ENCODE assay signal across 8 cellular contexts in the genomic region with DNA sequence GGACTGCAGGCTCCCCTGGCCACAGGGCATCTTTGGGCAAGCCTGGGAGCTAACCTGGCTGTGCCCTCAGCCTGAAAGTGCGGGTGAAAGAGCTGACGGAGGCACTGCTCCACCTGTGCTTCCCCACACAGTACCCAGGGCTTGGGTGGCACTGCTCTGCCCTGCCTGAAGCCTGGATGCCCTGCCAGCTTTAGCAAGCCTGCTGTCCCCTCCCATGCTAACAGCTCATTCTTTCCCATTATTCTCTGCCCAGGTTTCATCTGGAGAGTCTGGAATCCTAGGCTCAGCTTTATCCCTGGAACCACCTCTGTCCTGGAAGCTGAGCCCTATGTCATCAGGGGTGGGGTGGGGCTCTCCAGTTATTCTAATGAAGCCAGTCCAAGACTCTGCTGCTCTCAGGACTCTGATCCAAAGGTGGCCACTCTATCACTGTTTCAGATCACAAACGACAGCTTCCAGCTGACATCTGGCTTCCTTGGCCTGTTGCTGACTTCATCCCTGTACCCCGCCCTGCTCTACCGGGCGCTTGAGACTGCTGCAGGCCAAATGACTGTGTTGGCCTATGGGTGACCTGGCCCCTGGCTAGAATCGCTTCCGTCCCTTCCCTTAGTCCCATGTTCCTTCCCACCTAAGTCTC. TPM values are rescaled to one million over a fixed set of nuclear protein-coding genes. Genes with fewer than 3 reads are reported as not detected.
DNase-seq lines count a peak whose midpoint lies in the region; ATAC-seq and TF ChIP-seq lines count a peak whose summit lies in the region.

No MANE protein-coding gene starts in this region.

- peak; percentile 65 for DNase-seq in CD14-positive monocyte (ENCODE audit: low spot score)
- peak; percentile 45 for DNase-seq in RWPE1 (ENCODE audit: low spot score)
- peak; percentile 87 for DNase-seq in fibroblast of mammary gland (ENCODE audit: low read depth)
- peak in 1 of 5 donors; percentile 52 for DNase-seq in ovary
- no peak for DNase-seq in NCI-H510A (lab: John Stamatoyannopoulos, UW)
- no peak for DNase-seq in cortex of kidney (lab: John Stamatoyannopoulos, UW)

- no peak for TF ChIP-seq EP300 in ovary (IDR thresholded peaks at IDR 0.05)

- intact Hi-C loops in CD14-positive monocyte (cut with micrococcal nuclease) (loop anchor here in 1 of 2 donors (5.0 kb wide), 1 partner anchor 38 kb away; no protein-coding TSS in a partner anchor), ovary (cut with DNase I) (no loop called here)

- peak overlapping the region; percentile 51 to 90 (median 89) for H3K27ac Mint-ChIP-seq in CD14-positive monocyte

- POLR2A ChIA-PET in RWPE1 (lab: Yijun Ruan, JAX; ENCODE audit: low non-redundant PET) = no interaction called here

- peaks cover 59 to 65% of the 10 kb centered on the region in 2 donors for H3K36me3 Mint-ChIP-seq in CD14-positive monocyte

- H3K36me3 ChIP-seq in ovary = no peaks in the 10 kb centered on the region

- CTCF ChIA-PET in RWPE1 (lab: Yijun Ruan, JAX) = interaction anchor here (0.6 to 1.2 kb wide), 3 partner anchors 8 to 161 kb away, joined by 3 to 6 read pairs (median 5); no protein-coding TSS in a partner anchor

- no peak for TF ChIP-seq POLR2A in ovary (IDR thresholded peaks at IDR 0.05)

- no peaks in the 10 kb centered on the region for H3K27me3 ChIP-seq in ovary

- peaks cover 27% of the 10 kb centered on the region for H3K4me1 ChIP-seq in ovary (ENCODE audit: insufficient read depth)

- H3K27ac ChIP-seq in RWPE1 (peak overlapping the region; percentile 62), ovary (peak overlapping the region; percentile 47 to 62)

- H3K9me3 Mint-ChIP-seq in CD14-positive monocyte = peaks cover 0 to 3% (median 0%) of the 10 kb centered on the region in 7 donors

- H3K4me3 Mint-ChIP-seq in CD14-positive monocyte = peak overlapping the region; percentile 28 to 78

- H3K4me3 ChIP-seq in fibroblast of mammary gland (ENCODE audit: control insufficient read depth, low read depth, low read length) (no peak overlapping the region), ovary (no peak overlapping the region)

- 51 to 65% (median 59%) methylated on average over 8 of the region's 8 CpGs for WGBS in ovary, 3 donors

- H3K4me1 Mint-ChIP-seq in CD14-positive monocyte = peaks cover 71% of the 10 kb centered on the region

- H3K27me3 Mint-ChIP-seq in CD14-positive monocyte (ENCODE audit: low read depth in 3 of 3) = peaks cover 17 to 37% (median 34%) of the 10 kb centered on the region in 3 donors

- no peak for TF ChIP-seq CTCF in CD14-positive monocyte (IDR thresholded peaks at IDR 0.05)
- no peak for TF ChIP-seq CTCF in RWPE1 (conservative IDR thresholded peaks at IDR 0.05; ENCODE audit: low read depth)
- no peak for TF ChIP-seq CTCF in fibroblast of mammary gland (conservative IDR thresholded peaks at IDR 0.05; ENCODE audit: control insufficient read depth, insufficient read depth, low read depth, low read length)
- no peak for TF ChIP-seq CTCF in ovary (IDR thresholded peaks at IDR 0.05)

- H3K9me3 ChIP-seq in ovary = no peaks in the 10 kb centered on the region

- ATAC-seq in HG02798 (IDR thresholded peaks at IDR 0.05; ENCODE audit: poor library complexity, unreplicated experiment) = no peak
- ATAC-seq in HG02610 (IDR thresholded peaks at IDR 0.05; ENCODE audit: unreplicated experiment) = no peak

RNA-seq across cellular contexts. Expression of gene HIC1, which starts 29.3 kb away (rescaled TPM):
- polyA plus RNA-seq in CD14-positive monocyte (under 1 TPM; 0.13 to 0.30 TPM), ovary (10 to 100 TPM in 1 of 2 donors, 1 to 10 TPM in 1; 3.9 to 16.3 TPM)
- 100 to 1,000 TPM in 1 of 7 donors, 10 to 100 TPM in 6; 35.0 to 108 (median 68.0) TPM for total RNA-seq in ovary

RNA-seq across cellular contexts. Expression of gene OVCA2, which starts 42.4 kb away (rescaled TPM):
- polyA plus RNA-seq in CD14-positive monocyte (10 to 100 TPM; 69.1 to 94.9 TPM), ovary (10 to 100 TPM; 13.2 to 28.3 TPM)
- total RNA-seq in ovary = 10 to 100 TPM; 19.1 to 26.4 (median 21.2) TPM

RNA-seq across cellular contexts. Expression of gene DPH1, which starts 54.3 kb away (rescaled TPM):
- polyA plus RNA-seq in CD14-positive monocyte (1 to 10 TPM; 7.5 to 9.3 TPM), ovary (10 to 100 TPM; 27.5 to 47.2 TPM)
- 10 to 100 TPM; 42.4 to 77.7 (median 46.0) TPM for total RNA-seq in ovary

RNA-seq across cellular contexts. Expression of gene RTN4RL1, which starts 59.1 kb away (rescaled TPM):
- polyA plus RNA-seq in CD14-positive monocyte = under 1 TPM; 0.11 to 0.29 TPM
- 1 to 10 TPM in 5 of 7 donors, under 1 TPM in 1, not detected in 1; 0.92 to 4.1 (median 1.9) TPM for total RNA-seq in ovary
- under 1 TPM; 0.30 to 0.42 TPM for polyA plus RNA-seq in ovary

Comparison
In these comparisons a context has a peak if more than half of its experiments do, and no peak if none do; other contexts are left out.
1. DNase-seq: peak in CD14-positive monocyte (single experiment), RWPE1 (single experiment) and fibroblast of mammary gland (single experiment); none in NCI-H510A (single experiment) and cortex of kidney (single experiment).